In the genomic region with DNA sequence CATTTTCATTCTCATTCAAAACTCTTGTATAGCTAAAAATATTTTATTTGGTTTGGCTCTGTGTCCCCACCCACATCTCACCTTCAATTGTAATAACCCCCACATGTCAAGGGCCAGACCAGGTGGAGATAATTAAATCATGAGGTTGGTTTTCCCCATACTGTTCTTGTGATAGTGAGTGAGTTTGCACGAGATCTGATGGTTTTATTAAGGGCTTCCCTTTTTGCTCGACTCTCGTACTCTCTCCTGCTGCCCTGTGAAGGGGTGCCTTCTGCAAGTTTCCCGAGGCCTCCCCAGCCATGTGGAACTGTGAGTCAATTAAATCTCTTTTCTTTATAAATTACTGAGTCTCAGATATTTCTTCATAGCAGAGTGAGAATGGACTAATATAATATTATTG, we compare ENCODE assay signal across 8 cellular contexts.
"Had no signal": no experiment of that assay in that cellular context is flagged by ENCODE, and none has a peak within 500 bp of the region (broad histone marks: within the 10 kb centered on the region; RNA-seq: fewer than 3 reads in every experiment).

No MANE protein-coding gene starts in this region.

- H3K27ac ChIP-seq: HL-60, KMS-11 had no signal

- ATAC-seq: HepG2, K562 had no signal

- FAIRE-seq: HepG2, HTR-8/SVneo, K562 had no signal

- DNase-seq: IMR-90, KBM-7, KG1 had no signal

- H3K9ac ChIP-seq: KMS-11 had no signal

- H3K4me2 ChIP-seq: KMS-11 had no signal

- H3K4me3 ChIP-seq: K562 had no signal
